In genomic region chr1:32881291-32881690, GRCh38 we compare ENCODE assay signal across 15 cellular contexts. TPM values are rescaled to one million over a fixed set of nuclear protein-coding genes. Genes with fewer than 3 reads are reported as not detected.
DNase-seq lines count a peak whose midpoint lies in the region; ATAC-seq, FAIRE-seq and TF ChIP-seq lines count a peak whose summit lies in the region.
"Had no signal": no experiment of that assay in that cellular context is flagged by ENCODE, and none has a peak within 500 bp of the region (broad histone marks: within the 10 kb centered on the region; RNA-seq: fewer than 3 reads in every experiment).

No MANE protein-coding gene starts in this region.

- H3K27ac Mint-ChIP-seq in Calu3 (ENCODE audit: unreplicated experiment) (peak overlapping the region; percentile 21), glutamatergic neuron (ENCODE audit: unreplicated experiment) (peak overlapping the region; percentile 93)
- no peak overlapping the region for H3K27ac Mint-ChIP-seq in activated CD8-positive, alpha-beta memory T cell treated with anti-CD3 and anti-CD28 coated beads, Interleukin-2, amount 10 ng/mL, durations not matched to agents 7 days and 5 days

- FAIRE-seq in HTR-8/SVneo (lab: Jason Lieb, UNC) = no peak
- FAIRE-seq: D721Med had no signal

- H3K27me3 Mint-ChIP-seq in Calu3 (ENCODE audit: unreplicated experiment) (peaks cover 45% of the 10 kb centered on the region), glutamatergic neuron (ENCODE audit: unreplicated experiment) (peaks cover 7% of the 10 kb centered on the region)
- peaks cover 41% of the 10 kb centered on the region for H3K27me3 Mint-ChIP-seq in activated CD8-positive, alpha-beta memory T cell treated with anti-CD3 and anti-CD28 coated beads, Interleukin-2, amount 10 ng/mL, durations not matched to agents 7 days and 5 days

- intact Hi-C loops in Calu3 (cut with micrococcal nuclease; ENCODE audit: unreplicated experiment) (no loop called here), posterior vena cava (cut with DNase I) (no loop called here)

- ATAC-seq in activated CD8-positive, alpha-beta memory T cell treated with anti-CD3 and anti-CD28 coated beads, Interleukin-2, amount 10 ng/mL, durations not matched to agents 7 days and 5 days = no peak
- ATAC-seq: K562 had no signal

- BruUV-seq in Calu3 (replicated peaks; lab: Mats Ljungman, UMichigan) = no TSS peak

- TF ChIP-seq CTCF in Calu3 (IDR thresholded peaks at IDR 0.05; ENCODE audit: unreplicated experiment) (no peak), glutamatergic neuron (IDR thresholded peaks at IDR 0.05; ENCODE audit: partially characterized antibody, unreplicated experiment) (no peak)

- H3K36me3 Mint-ChIP-seq in Calu3 (ENCODE audit: insufficient read depth, unreplicated experiment) (peaks cover 12% of the 10 kb centered on the region), glutamatergic neuron (ENCODE audit: unreplicated experiment) (no peaks in the 10 kb centered on the region)
- H3K36me3 Mint-ChIP-seq in activated CD8-positive, alpha-beta memory T cell treated with anti-CD3 and anti-CD28 coated beads, Interleukin-2, amount 10 ng/mL, durations not matched to agents 7 days and 5 days = no peaks in the 10 kb centered on the region

- no peak overlapping the region for H3K4me3 Mint-ChIP-seq in Calu3 (ENCODE audit: low read depth, unreplicated experiment)
- peak overlapping the region; percentile 64 for H3K4me3 Mint-ChIP-seq in glutamatergic neuron (ENCODE audit: unreplicated experiment)
- no peak overlapping the region for H3K4me3 Mint-ChIP-seq in activated CD8-positive, alpha-beta memory T cell treated with anti-CD3 and anti-CD28 coated beads, Interleukin-2, amount 10 ng/mL, durations not matched to agents 7 days and 5 days

- CTCF ChIA-PET in Calu3 (lab: Charles Lee) = no interaction called here
- CTCF ChIA-PET in activated CD8-positive, alpha-beta memory T cell treated with anti-CD3 and anti-CD28 coated beads, Interleukin-2, amount 10 ng/mL, durations not matched to agents 7 days and 5 days (lab: Charles Lee) = interaction anchor here (1.8 to 1.9 kb wide), 2 partner anchors 11 to 13 kb away, joined by 4 to 8 read pairs; no protein-coding TSS in a partner anchor

- DNase-seq in Calu3 (no peak), NCI-H69 (lab: John Stamatoyannopoulos, UW) (peak; percentile 69), glutamatergic neuron (no peak), posterior vena cava (ENCODE audit: low spot score) (peak; percentile 34), HTR-8/SVneo (ENCODE audit: insufficient read length, low spot score) (no peak)
- no peak for DNase-seq in activated CD8-positive, alpha-beta memory T cell treated with anti-CD3 and anti-CD28 coated beads, Interleukin-2, amount 50 U/mL, for 4 hours
- DNase-seq in activated CD8-positive, alpha-beta memory T cell treated with anti-CD3 and anti-CD28 coated beads, Interleukin-2, amount 10 ng/mL, durations not matched to agents 7 days and 5 days = no peak
- DNase-seq: AML-193, NCI-H2081 treated with DMSO at 0.1 percent for 48 hours, SHP77 treated with DMSO at 0.1 percent for 48 hours had no signal

- H3K9me3 Mint-ChIP-seq in Calu3 (ENCODE audit: low read depth, unreplicated experiment) (no peaks in the 10 kb centered on the region), glutamatergic neuron (ENCODE audit: unreplicated experiment) (peaks cover 9% of the 10 kb centered on the region)
- H3K9me3 Mint-ChIP-seq in activated CD8-positive, alpha-beta memory T cell treated with anti-CD3 and anti-CD28 coated beads, Interleukin-2, amount 10 ng/mL, durations not matched to agents 7 days and 5 days (ENCODE audit: low read depth) = no peaks in the 10 kb centered on the region

- H3K4me1 Mint-ChIP-seq in Calu3 (ENCODE audit: low read depth, unreplicated experiment) (peaks cover 36% of the 10 kb centered on the region), glutamatergic neuron (ENCODE audit: low read depth, unreplicated experiment) (peaks cover 39% of the 10 kb centered on the region)
- H3K4me1 Mint-ChIP-seq in activated CD8-positive, alpha-beta memory T cell treated with anti-CD3 and anti-CD28 coated beads, Interleukin-2, amount 10 ng/mL, durations not matched to agents 7 days and 5 days = no peaks in the 10 kb centered on the region

RNA-seq across cellular contexts. Expression of gene HPCA, which starts 5.0 kb away (rescaled TPM):
- total RNA-seq in Calu3 (2022) (not detected in 2 replicates), glutamatergic neuron (ENCODE audit: unreplicated experiment) (156 TPM), posterior vena cava (under 1 TPM in 1 of 2 donors, not detected in 1; 0.19 TPM)
- total RNA-seq in activated CD8-positive, alpha-beta memory T cell treated with anti-CD3 and anti-CD28 coated beads, Interleukin-2, amount 10 ng/mL, durations not matched to agents 7 days and 5 days = under 1 TPM in 1 of 2 experiments, not detected in 1; 0.35 TPM
- total RNA-seq: A172, H4, K562, LHCN-M2 had no signal

RNA-seq across cellular contexts. Expression of gene FNDC5, which starts 10.6 kb away (rescaled TPM):
- total RNA-seq in Calu3 (2022) (0.15 TPM in 1 of 2 replicates, not detected in the other), glutamatergic neuron (ENCODE audit: unreplicated experiment) (743 TPM), posterior vena cava (1 to 10 TPM; 2.4 to 5.0 TPM)
- total RNA-seq in activated CD8-positive, alpha-beta memory T cell treated with anti-CD3 and anti-CD28 coated beads, Interleukin-2, amount 10 ng/mL, durations not matched to agents 7 days and 5 days = not detected
- total RNA-seq: A172 had no signal

RNA-seq across cellular contexts. Expression of gene TMEM54, which starts 19.9 kb away (rescaled TPM):
- 95.9 and 117 TPM in 2 replicates for total RNA-seq in Calu3 (2022)
- total RNA-seq in glutamatergic neuron (ENCODE audit: unreplicated experiment) = 9.9 TPM
- 10 to 100 TPM; 33.5 to 36.0 TPM for total RNA-seq in posterior vena cava
- total RNA-seq in activated CD8-positive, alpha-beta memory T cell treated with anti-CD3 and anti-CD28 coated beads, Interleukin-2, amount 10 ng/mL, durations not matched to agents 7 days and 5 days = not detected

Comparison
In these comparisons a context has a peak if more than half of its experiments do, and no peak if none do; other contexts are left out.
1. DNase-seq: peak in NCI-H69 (single experiment) and posterior vena cava (single experiment); none in Calu3 (single experiment), glutamatergic neuron (single experiment), activated CD8-positive, alpha-beta memory T cell treated with anti-CD3 and anti-CD28 coated beads, Interleukin-2, amount 50 U/mL, for 4 hours (single experiment), HTR-8/SVneo (single experiment) and activated CD8-positive, alpha-beta memory T cell treated with anti-CD3 and anti-CD28 coated beads, Interleukin-2, amount 10 ng/mL, durations not matched to agents 7 days and 5 days (single experiment).
2. RNA of gene HPCA, which starts 5.0 kb away (total RNA-seq): 156 TPM in glutamatergic neuron (single experiment); 0.35 TPM in activated CD8-positive, alpha-beta memory T cell treated with anti-CD3 and anti-CD28 coated beads, Interleukin-2, amount 10 ng/mL, durations not matched to agents 7 days and 5 days, not detected in Calu3 and 0.19 TPM in posterior vena cava; every median in the first group is over 100 times any median in the second.
3. RNA of gene FNDC5, which starts 10.6 kb away (total RNA-seq): 743 TPM in glutamatergic neuron (single experiment); 2.4 to 5.0 TPM in posterior vena cava, 0.15 TPM in Calu3 and not detected in activated CD8-positive, alpha-beta memory T cell treated with anti-CD3 and anti-CD28 coated beads, Interleukin-2, amount 10 ng/mL, durations not matched to agents 7 days and 5 days; every median in the first group is over 100 times any median in the second.